Comparison of ENCODE assay signal across 8 cellular contexts in genomic region chr17:49360796-49361128, GRCh38. TPM values are rescaled to one million over a fixed set of nuclear protein-coding genes. Genes with fewer than 3 reads are reported as not detected.
DNase-seq lines count a peak whose midpoint lies in the region; ATAC-seq and TF ChIP-seq lines count a peak whose summit lies in the region.

No MANE protein-coding gene starts in this region.

- H3K36me3 Mint-ChIP-seq in activated CD4-positive, alpha-beta T cell treated with anti-CD3 and anti-CD28 coated beads, Interleukin-2, amount 10 ng/mL, durations not matched to agents 7 days and 5 days (ENCODE audit: low read depth), result peaks cover 12% of the 10 kb centered on the region

- POLR2A ChIA-PET in activated CD4-positive, alpha-beta T cell treated with anti-CD3 and anti-CD28 coated beads, Interleukin-2, amount 10 ng/mL, durations not matched to agents 7 days and 5 days (lab: Charles Lee), result interaction anchor here (0.7 kb wide), 1 partner anchor 686 kb away, joined by 3 read pairs; no protein-coding TSS in a partner anchor

- peak overlapping the region; percentile 95 for H3K4me3 ChIP-seq in hepatocyte
- peak overlapping the region; percentile 99 for H3K4me3 ChIP-seq in smooth muscle cell

- 7% methylated on average over 8 of the region's 8 CpGs for WGBS in hepatocyte (ENCODE audit: low lambda C conversion rate, missing lambda C conversion rate)
- WGBS in smooth muscle cell (ENCODE audit: low lambda C conversion rate), result 13% methylated on average over 8 of the region's 8 CpGs

- H3K27ac ChIP-seq in hepatocyte (peak overlapping the region; percentile 94), smooth muscle cell (ENCODE audit: low read depth) (peak overlapping the region; percentile 90)

- H3K4me3 Mint-ChIP-seq in activated CD4-positive, alpha-beta T cell treated with anti-CD3 and anti-CD28 coated beads, Interleukin-2, amount 10 ng/mL, durations not matched to agents 7 days and 5 days, result peak overlapping the region; percentile 89

- H3K27ac Mint-ChIP-seq in activated CD4-positive, alpha-beta T cell treated with anti-CD3 and anti-CD28 coated beads, Interleukin-2, amount 10 ng/mL, durations not matched to agents 7 days and 5 days, result peak overlapping the region; percentile 96

- no peaks in the 10 kb centered on the region for H3K27me3 Mint-ChIP-seq in activated CD4-positive, alpha-beta T cell treated with anti-CD3 and anti-CD28 coated beads, Interleukin-2, amount 10 ng/mL, durations not matched to agents 7 days and 5 days

- H3K4me1 Mint-ChIP-seq in activated CD4-positive, alpha-beta T cell treated with anti-CD3 and anti-CD28 coated beads, Interleukin-2, amount 10 ng/mL, durations not matched to agents 7 days and 5 days, result peaks cover 59% of the 10 kb centered on the region

- no peaks in the 10 kb centered on the region for H3F3A ChIP-seq in smooth muscle cell (ENCODE audit: low read depth)

- H3K9ac ChIP-seq in smooth muscle cell (ENCODE audit: low read depth), result peak overlapping the region; percentile 91

- no peaks in the 10 kb centered on the region for H3K9me3 Mint-ChIP-seq in activated CD4-positive, alpha-beta T cell treated with anti-CD3 and anti-CD28 coated beads, Interleukin-2, amount 10 ng/mL, durations not matched to agents 7 days and 5 days

- CTCF ChIA-PET in activated CD4-positive, alpha-beta T cell treated with anti-CD3 and anti-CD28 coated beads, Interleukin-2, amount 10 ng/mL, durations not matched to agents 7 days and 5 days (lab: Charles Lee), result interaction anchor here (0.7 to 2.0 kb wide), 5 partner anchors 11 to 44 kb away, joined by 3 to 4 read pairs (median 3); no protein-coding TSS in a partner anchor

- no peaks in the 10 kb centered on the region for H3K9me3 ChIP-seq in hepatocyte (ENCODE audit: low read depth)
- H3K9me3 ChIP-seq in smooth muscle cell (replicated peaks; ENCODE audit: low read depth), result no peaks in the 10 kb centered on the region

- H4K20me1 ChIP-seq in hepatocyte (ENCODE audit: insufficient read depth, poor library complexity, severe bottlenecking), result peaks cover 53% of the 10 kb centered on the region
- peaks cover 56% of the 10 kb centered on the region for H4K20me1 ChIP-seq in smooth muscle cell (ENCODE audit: low read depth)

- H3K27me3 ChIP-seq in hepatocyte, result no peaks in the 10 kb centered on the region
- H3K27me3 ChIP-seq in smooth muscle cell (ENCODE audit: low read depth), result no peaks in the 10 kb centered on the region

- ATAC-seq in HG02884 (IDR thresholded peaks at IDR 0.05; ENCODE audit: unreplicated experiment) (no peak), HG03442 (IDR thresholded peaks at IDR 0.05; ENCODE audit: unreplicated experiment) (no peak)

- TF ChIP-seq CTCF in hepatocyte (IDR thresholded peaks at IDR 0.05; ENCODE audit: poor library complexity) (no peak), smooth muscle cell (IDR thresholded peaks at IDR 0.05; ENCODE audit: borderline replicate concordance, insufficient read depth, poor library complexity, severe bottlenecking) (no peak)

- no peaks in the 10 kb centered on the region for H3K36me3 ChIP-seq in hepatocyte (replicated peaks; ENCODE audit: insufficient read depth, low read depth)
- H3K36me3 ChIP-seq in smooth muscle cell (ENCODE audit: low read depth), result no peaks in the 10 kb centered on the region

- H3K9me2 ChIP-seq in hepatocyte (replicated peaks; ENCODE audit: insufficient read depth), result no peaks in the 10 kb centered on the region

- H2AFZ ChIP-seq in hepatocyte (no peak overlapping the region), smooth muscle cell (ENCODE audit: low read depth) (no peak overlapping the region)

- peak; percentile 23 for DNase-seq in stimulated activated CD4-positive, alpha-beta T cell treated with anti-CD3 and anti-CD28 coated beads, Interleukin-12 subunit alpha, Interleukin-12 subunit beta, amount 100 ng/mL, for 4 hours
- no peak for DNase-seq in stimulated activated CD4-positive, alpha-beta T cell treated with anti-CD3 and anti-CD28 coated beads, Interleukin-2, amount 100 ng/mL, for 48 hours
- DNase-seq in activated CD4-positive, alpha-beta T cell treated with anti-CD3 and anti-CD28 coated beads, Interleukin-2, amount 10 ng/mL, durations not matched to agents 7 days and 5 days, result no peak
- DNase-seq in hepatocyte (ENCODE audit: low spot score) (peak; percentile 44), smooth muscle cell (lab: John Stamatoyannopoulos, UW; ENCODE audit: unreplicated experiment) (no peak), GDM1 (lab: John Stamatoyannopoulos, UW) (no peak)

- H3K4me1 ChIP-seq in hepatocyte (ENCODE audit: insufficient read depth), result peaks cover 37% of the 10 kb centered on the region
- H3K4me1 ChIP-seq in smooth muscle cell (ENCODE audit: low read depth), result peaks cover 30% of the 10 kb centered on the region

- H3K79me2 ChIP-seq in hepatocyte (peaks cover 57% of the 10 kb centered on the region), smooth muscle cell (ENCODE audit: low read depth) (peaks cover 58% of the 10 kb centered on the region)

- peak overlapping the region; percentile 96 for H3K4me2 ChIP-seq in hepatocyte
- peak overlapping the region; percentile 99 for H3K4me2 ChIP-seq in smooth muscle cell

RNA-seq across cellular contexts. Expression of gene ZNF652, which starts 1.3 kb away (rescaled TPM):
- total RNA-seq in activated CD4-positive, alpha-beta T cell treated with anti-CD3 and anti-CD28 coated beads, Interleukin-2, amount 10 ng/mL, durations not matched to agents 7 days and 5 days, result 10 to 100 TPM; 32.1 to 36.2 TPM
- total RNA-seq in hepatocyte (46.2 and 55.6 TPM in 2 replicates), smooth muscle cell (42.5 and 48.8 TPM in 2 replicates)
- polyA plus RNA-seq in hepatocyte (18.5 and 23.0 TPM in 2 replicates), smooth muscle cell (18.3 and 27.4 TPM in 2 replicates)

RNA-seq across cellular contexts. Expression of gene PHB1, which starts 53.9 kb away (rescaled TPM):
- total RNA-seq in activated CD4-positive, alpha-beta T cell treated with anti-CD3 and anti-CD28 coated beads, Interleukin-2, amount 10 ng/mL, durations not matched to agents 7 days and 5 days, result 100 to 1,000 TPM; 132 to 153 TPM
- total RNA-seq in hepatocyte (114 and 141 TPM in 2 replicates), smooth muscle cell (80.8 and 90.1 TPM in 2 replicates)
- polyA plus RNA-seq in hepatocyte (168 and 171 TPM in 2 replicates), smooth muscle cell (181 and 184 TPM in 2 replicates)

Comparison
In these comparisons a context has a peak if more than half of its experiments do, and no peak if none do; other contexts are left out.
1. DNase-seq: peak in stimulated activated CD4-positive, alpha-beta T cell treated with anti-CD3 and anti-CD28 coated beads, Interleukin-12 subunit alpha, Interleukin-12 subunit beta, amount 100 ng/mL, for 4 hours (single experiment) and hepatocyte (single experiment); none in stimulated activated CD4-positive, alpha-beta T cell treated with anti-CD3 and anti-CD28 coated beads, Interleukin-2, amount 100 ng/mL, for 48 hours (0 of 2), activated CD4-positive, alpha-beta T cell treated with anti-CD3 and anti-CD28 coated beads, Interleukin-2, amount 10 ng/mL, durations not matched to agents 7 days and 5 days (single experiment), smooth muscle cell (single experiment) and GDM1 (single experiment).